ENCODE assay signal across 1 cellular context in genomic region chr4:6967846-6968340, GRCh38.
TF ChIP-seq lines count a peak whose summit lies in the region.

No MANE protein-coding gene starts in this region.

TF ChIP-seq in HepG2, 621 proteins besides CTCF, POLR2A, EP300 and RAD21:
- no peak for TF ChIP-seq ZFX (CRISPR knock-in tag; IDR thresholded peaks at IDR 0.05; ENCODE audit: low read depth)
- no peak for TF ChIP-seq JARID2 (CRISPR knock-in tag; IDR thresholded peaks at IDR 0.05; ENCODE audit: insufficient replicate concordance)
- no peak for TF ChIP-seq NFIC (IDR thresholded peaks at IDR 0.05; ENCODE audit: low read length)
- TF ChIP-seq ZBTB20 (CRISPR knock-in tag; IDR thresholded peaks at IDR 0.05; ENCODE audit: borderline replicate concordance, low read depth), result no peak
- no peak for TF ChIP-seq ISX (CRISPR knock-in tag; conservative IDR thresholded peaks at IDR 0.05)
- no peak for TF ChIP-seq ARID2 (CRISPR knock-in tag; IDR thresholded peaks at IDR 0.05; ENCODE audit: borderline replicate concordance)
- no peak for TF ChIP-seq XBP1 (CRISPR knock-in tag; IDR thresholded peaks at IDR 0.05)
- TF ChIP-seq ONECUT2 (CRISPR knock-in tag; IDR thresholded peaks at IDR 0.05), result no peak
- no peak for TF ChIP-seq RNF2 (conservative IDR thresholded peaks at IDR 0.05; ENCODE audit: low read depth)
- no peak for TF ChIP-seq GATA4 (IDR thresholded peaks at IDR 0.05; ENCODE audit: borderline replicate concordance, low read depth)
- no peak for TF ChIP-seq ZNF709 (CRISPR knock-in tag; IDR thresholded peaks at IDR 0.05)
- TF ChIP-seq ZNF124 (CRISPR knock-in tag; IDR thresholded peaks at IDR 0.05), result no peak
- TF ChIP-seq MLX (CRISPR knock-in tag; IDR thresholded peaks at IDR 0.05), result no peak
- TF ChIP-seq HNRNPLL (IDR thresholded peaks at IDR 0.05; ENCODE audit: low read depth, low read length, poor library complexity, severe bottlenecking), result no peak
